9 cellular contexts compared by ENCODE assay signal in genomic region chr18:70659026-70659726, GRCh38.
DNase-seq lines count a peak whose midpoint lies in the region; ATAC-seq lines count a peak whose summit lies in the region.
"Had no signal": no experiment of that assay in that cellular context is flagged by ENCODE, and none has a peak within 500 bp of the region (broad histone marks: within the 10 kb centered on the region; RNA-seq: fewer than 3 reads in every experiment).

No MANE protein-coding gene starts in this region.

- no peak overlapping the region for H3K18ac ChIP-seq in trophoblast cell (ENCODE audit: low read length)

- no peak overlapping the region for H4K91ac ChIP-seq in trophoblast cell (ENCODE audit: low read depth, low read length)

- H3K9me3 ChIP-seq in trophoblast cell (ENCODE audit: insufficient read depth, low read depth, low read length), result peaks cover 2% of the 10 kb centered on the region

- H3K9ac ChIP-seq in trophoblast cell (ENCODE audit: low read length), result no peak overlapping the region

- H3K27me3 ChIP-seq in trophoblast cell (ENCODE audit: insufficient read depth, low read length), result no peaks in the 10 kb centered on the region

- no peak overlapping the region for H3K4me2 ChIP-seq in trophoblast cell (ENCODE audit: low read length)

- ATAC-seq in activated naive CD8-positive, alpha-beta T cell treated with anti-CD3 and anti-CD28 coated beads, Interleukin-2, amount 50 U/mL, for 24 hours, result peak; percentile 88
- ATAC-seq in GM21825 (IDR thresholded peaks at IDR 0.05; ENCODE audit: unreplicated experiment), result no peak
- no peak for ATAC-seq in HG02938 (IDR thresholded peaks at IDR 0.05; ENCODE audit: unreplicated experiment)

- H3K4me3 Mint-ChIP-seq in T-helper 2 cell treated with Interferon-gamma antibody and Interleukin-4, amounts not matched to agents 5 μg/mL and 100 μg/mL, for 36 hours, result peak overlapping the region; percentile 63
- H3K4me3 Mint-ChIP-seq in activated naive CD8-positive, alpha-beta T cell treated with anti-CD3 and anti-CD28 coated beads, Interleukin-2, amount 50 U/mL, for 24 hours, result peak overlapping the region; percentile 68
- H3K4me3 Mint-ChIP-seq: nephron progenitor cell had no signal

- no peak overlapping the region for H2AFZ ChIP-seq in trophoblast cell (ENCODE audit: insufficient read depth, low read length, poor library complexity)

- H3K14ac ChIP-seq in trophoblast cell (ENCODE audit: low read length), result no peak overlapping the region

- H3K27ac Mint-ChIP-seq in T-helper 2 cell treated with Interferon-gamma antibody and Interleukin-4, amounts not matched to agents 5 μg/mL and 100 μg/mL, for 36 hours, result no peak overlapping the region
- H3K27ac Mint-ChIP-seq in activated naive CD8-positive, alpha-beta T cell treated with anti-CD3 and anti-CD28 coated beads, Interleukin-2, amount 50 U/mL, for 24 hours, result peak overlapping the region; percentile 49
- H3K27ac Mint-ChIP-seq: nephron progenitor cell had no signal

- H3K36me3 ChIP-seq in trophoblast cell (ENCODE audit: control insufficient read depth in 1 of 2, insufficient read depth in 2 of 2, low read length in 2 of 2), result no peaks in the 10 kb centered on the region

- H3K27me3 Mint-ChIP-seq in T-helper 2 cell treated with Interferon-gamma antibody and Interleukin-4, amounts not matched to agents 5 μg/mL and 100 μg/mL, for 36 hours (ENCODE audit: low read depth), result no peaks in the 10 kb centered on the region
- no peaks in the 10 kb centered on the region for H3K27me3 Mint-ChIP-seq in activated naive CD8-positive, alpha-beta T cell treated with anti-CD3 and anti-CD28 coated beads, Interleukin-2, amount 50 U/mL, for 24 hours

- no peak overlapping the region for H4K12ac ChIP-seq in trophoblast cell (ENCODE audit: low read depth, low read length)

- H3K4me3 ChIP-seq in trophoblast cell (ENCODE audit: low read depth, low read length), result no peak overlapping the region

- no peak overlapping the region for H3K23ac ChIP-seq in trophoblast cell (ENCODE audit: low read length)

- no peak overlapping the region for H2BK120ac ChIP-seq in trophoblast cell (ENCODE audit: insufficient read depth, low read length, poor library complexity)

- no peak overlapping the region for H3K27ac ChIP-seq in trophoblast cell (ENCODE audit: low read depth, low read length)

- H2BK5ac ChIP-seq in trophoblast cell (ENCODE audit: low read depth, low read length, poor library complexity), result no peak overlapping the region

- H2BK12ac ChIP-seq in trophoblast cell (ENCODE audit: low read length), result no peak overlapping the region

- H3K36me3 Mint-ChIP-seq in T-helper 2 cell treated with Interferon-gamma antibody and Interleukin-4, amounts not matched to agents 5 μg/mL and 100 μg/mL, for 36 hours (ENCODE audit: low read depth), result no peaks in the 10 kb centered on the region
- no peaks in the 10 kb centered on the region for H3K36me3 Mint-ChIP-seq in activated naive CD8-positive, alpha-beta T cell treated with anti-CD3 and anti-CD28 coated beads, Interleukin-2, amount 50 U/mL, for 24 hours (ENCODE audit: low read depth)

- DNase-seq in H4 (ENCODE audit: low spot score), result peak; percentile 56
- no peak for DNase-seq in T-helper 2 cell treated with Interferon-gamma antibody and Interleukin-4, amounts not matched to agents 5 μg/mL and 100 μg/mL, for 36 hours (ENCODE audit: low spot score)
- peak; percentile 26 for DNase-seq in activated naive CD8-positive, alpha-beta T cell treated with anti-CD3 and anti-CD28 coated beads, Interleukin-2, amount 50 U/mL, for 24 hours
- peak; percentile 88 to 93 for DNase-seq in trophoblast cell
- no peak for DNase-seq in NCI-H1930 (lab: John Stamatoyannopoulos, UW)
- DNase-seq in AG08396 (ENCODE audit: low spot score), result no peak
- DNase-seq: nephron progenitor cell had no signal

- H4K8ac ChIP-seq in trophoblast cell (ENCODE audit: low read depth, low read length), result no peak overlapping the region

- peaks cover 25% of the 10 kb centered on the region for H3K4me1 Mint-ChIP-seq in T-helper 2 cell treated with Interferon-gamma antibody and Interleukin-4, amounts not matched to agents 5 μg/mL and 100 μg/mL, for 36 hours (ENCODE audit: low read depth)
- peaks cover 49% of the 10 kb centered on the region for H3K4me1 Mint-ChIP-seq in activated naive CD8-positive, alpha-beta T cell treated with anti-CD3 and anti-CD28 coated beads, Interleukin-2, amount 50 U/mL, for 24 hours
- H3K4me1 Mint-ChIP-seq: nephron progenitor cell had no signal

- no peak overlapping the region for H2AK5ac ChIP-seq in trophoblast cell (ENCODE audit: low read length)

- WGBS in trophoblast cell (ENCODE audit: extremely low coverage, insufficient coverage, insufficient read length), result no CpG with 5 or more reads among the region's 11 CpGs

- no peak overlapping the region for H3K4ac ChIP-seq in trophoblast cell (ENCODE audit: low read depth, low read length)

- no peaks in the 10 kb centered on the region for H3K4me1 ChIP-seq in trophoblast cell (ENCODE audit: control insufficient read depth in 1 of 2, insufficient read depth in 2 of 2, low read length in 2 of 2)

- no peaks in the 10 kb centered on the region for H3K79me1 ChIP-seq in trophoblast cell (ENCODE audit: low read length)

- no peaks in the 10 kb centered on the region for H3K9me3 Mint-ChIP-seq in T-helper 2 cell treated with Interferon-gamma antibody and Interleukin-4, amounts not matched to agents 5 μg/mL and 100 μg/mL, for 36 hours
- peaks cover 3% of the 10 kb centered on the region for H3K9me3 Mint-ChIP-seq in activated naive CD8-positive, alpha-beta T cell treated with anti-CD3 and anti-CD28 coated beads, Interleukin-2, amount 50 U/mL, for 24 hours
- H3K9me3 Mint-ChIP-seq: nephron progenitor cell had no signal

- H3K79me2 ChIP-seq in trophoblast cell (ENCODE audit: control insufficient read depth, insufficient read depth, low read length, poor library complexity), result no peaks in the 10 kb centered on the region

Comparison
In these comparisons a context has a peak if more than half of its experiments do, and no peak if none do; other contexts are left out.
1. DNase-seq: peak in H4 (single experiment), activated naive CD8-positive, alpha-beta T cell treated with anti-CD3 and anti-CD28 coated beads, Interleukin-2, amount 50 U/mL, for 24 hours (single experiment) and trophoblast cell (2 of 2); none in T-helper 2 cell treated with Interferon-gamma antibody and Interleukin-4, amounts not matched to agents 5 μg/mL and 100 μg/mL, for 36 hours (single experiment), NCI-H1930 (0 of 2) and AG08396 (single experiment).